In genomic region chr11:121446752-121447156, GRCh38 we compare ENCODE assay signal across 9 cellular contexts. TPM values are rescaled to one million over a fixed set of nuclear protein-coding genes. Genes with fewer than 3 reads are reported as not detected.
DNase-seq lines count a peak whose midpoint lies in the region; ATAC-seq and TF ChIP-seq lines count a peak whose summit lies in the region.
"Had no signal": no experiment of that assay in that cellular context is flagged by ENCODE, and none has a peak within 500 bp of the region (broad histone marks: within the 10 kb centered on the region; RNA-seq: fewer than 3 reads in every experiment).

No MANE protein-coding gene starts in this region.

- H3K36me3 ChIP-seq in endodermal cell (ENCODE audit: control insufficient read depth, insufficient read depth, low read length) = no peaks in the 10 kb centered on the region

- H3K9me3 ChIP-seq in endodermal cell (ENCODE audit: control insufficient read depth, low read length) = no peaks in the 10 kb centered on the region

- H3K9me3 Mint-ChIP-seq in stimulated activated naive CD8-positive, alpha-beta T cell treated with anti-CD3 and anti-CD28 coated beads, Interleukin-15, Interleukin-2, amounts not matched to agents 100 ng/mL and 50 ng/mL, for 24 hours = no peaks in the 10 kb centered on the region
- no peaks in the 10 kb centered on the region for H3K9me3 Mint-ChIP-seq in endodermal cell

- H3K27ac ChIP-seq in endodermal cell (ENCODE audit: low read depth, low read length) = no peak overlapping the region

- ATAC-seq in stimulated activated naive CD8-positive, alpha-beta T cell treated with anti-CD3 and anti-CD28 coated beads, Interleukin-15, Interleukin-2, amounts not matched to agents 100 U/mL and 50 U/mL, for 24 hours = no peak
- ATAC-seq in HG02798 (IDR thresholded peaks at IDR 0.05; ENCODE audit: poor library complexity, unreplicated experiment) (no peak), HG03045 (IDR thresholded peaks at IDR 0.05; ENCODE audit: unreplicated experiment) (no peak), left lobe of liver (no peak)

- 33 to 60% methylated on average over 2 to 4 of the region's 4 CpGs for WGBS in endodermal cell (ENCODE audit: insufficient coverage in 1 of 2, insufficient read length in 1 of 2), 2 experiments

- no peak for DNase-seq in stimulated activated naive CD8-positive, alpha-beta T cell treated with anti-CD3 and anti-CD28 coated beads, Interleukin-15, Interleukin-2, amounts not matched to agents 100 U/mL and 50 U/mL, for 24 hours
- DNase-seq in NCI-H446 treated with DMSO at 0.1 percent for 48 hours (lab: John Stamatoyannopoulos, UW) (peak; percentile 28), endodermal cell (no peak), AG08396 (ENCODE audit: low spot score) (no peak), left lobe of liver (ENCODE audit: low spot score) (no peak)
- DNase-seq: small intestine had no signal

- peaks cover 14% of the 10 kb centered on the region for H3K36me3 Mint-ChIP-seq in stimulated activated naive CD8-positive, alpha-beta T cell treated with anti-CD3 and anti-CD28 coated beads, Interleukin-15, Interleukin-2, amounts not matched to agents 100 ng/mL and 50 ng/mL, for 24 hours (ENCODE audit: low read depth)
- H3K36me3 Mint-ChIP-seq in endodermal cell (ENCODE audit: low read depth) = no peaks in the 10 kb centered on the region

- no peak overlapping the region for H3K4me3 ChIP-seq in endodermal cell (ENCODE audit: low read length)

- H3K27me3 Mint-ChIP-seq in stimulated activated naive CD8-positive, alpha-beta T cell treated with anti-CD3 and anti-CD28 coated beads, Interleukin-15, Interleukin-2, amounts not matched to agents 100 ng/mL and 50 ng/mL, for 24 hours = no peaks in the 10 kb centered on the region
- peaks cover 8% of the 10 kb centered on the region for H3K27me3 Mint-ChIP-seq in endodermal cell (ENCODE audit: insufficient read depth)

- peak; percentile 55 for TF ChIP-seq CTCF in endodermal cell (conservative IDR thresholded peaks at IDR 0.05)

- no peak overlapping the region for H3K4me3 Mint-ChIP-seq in stimulated activated naive CD8-positive, alpha-beta T cell treated with anti-CD3 and anti-CD28 coated beads, Interleukin-15, Interleukin-2, amounts not matched to agents 100 ng/mL and 50 ng/mL, for 24 hours
- no peak overlapping the region for H3K4me3 Mint-ChIP-seq in endodermal cell

- H3K4me1 Mint-ChIP-seq in stimulated activated naive CD8-positive, alpha-beta T cell treated with anti-CD3 and anti-CD28 coated beads, Interleukin-15, Interleukin-2, amounts not matched to agents 100 ng/mL and 50 ng/mL, for 24 hours (ENCODE audit: low read depth) = peaks cover 78% of the 10 kb centered on the region
- peaks cover 42% of the 10 kb centered on the region for H3K4me1 Mint-ChIP-seq in endodermal cell

- H3K27ac Mint-ChIP-seq in stimulated activated naive CD8-positive, alpha-beta T cell treated with anti-CD3 and anti-CD28 coated beads, Interleukin-15, Interleukin-2, amounts not matched to agents 100 ng/mL and 50 ng/mL, for 24 hours = peak overlapping the region; percentile 74
- H3K27ac Mint-ChIP-seq in endodermal cell = peak overlapping the region; percentile 22

- peaks cover 12% of the 10 kb centered on the region for H3K4me1 ChIP-seq in endodermal cell (ENCODE audit: control insufficient read depth, insufficient read depth, low read length)

- H3K9ac ChIP-seq in endodermal cell (ENCODE audit: extremely low read depth, low read length, poor library complexity, severe bottlenecking) = no peak overlapping the region

- peaks cover 5% of the 10 kb centered on the region for H3K27me3 ChIP-seq in endodermal cell (ENCODE audit: control insufficient read depth, insufficient read depth, low read length, poor library complexity, severe bottlenecking)

RNA-seq across cellular contexts. Expression of gene SORL1, which starts 5.4 kb away (rescaled TPM):
- total RNA-seq in endodermal cell (10 to 100 TPM; 56.4 to 57.5 TPM), left lobe of liver (133 TPM)
- polyA plus RNA-seq in endodermal cell (2013, experiment 1 of 2) = 14.7 TPM
- 15.0 TPM for polyA plus RNA-seq in endodermal cell (2013, experiment 2 of 2)
